In genomic region chr13:101942038-101942437, GRCh38 we compare ENCODE assay signal across 8 cellular contexts.
A peak's percentile ranks its signal among the peaks of the same experiment; 100 is the strongest.
DNase-seq lines count a peak whose midpoint lies in the region; ATAC-seq and TF ChIP-seq lines count a peak whose summit lies in the region.

No MANE protein-coding gene starts in this region.

- H3F3A ChIP-seq in GM23248 (ENCODE audit: insufficient read depth): no peaks in the 10 kb centered on the region

- no peaks in the 10 kb centered on the region for H3K27me3 Mint-ChIP-seq in WTC11 (ENCODE audit: low read depth)
- no peaks in the 10 kb centered on the region for H3K27me3 Mint-ChIP-seq in activated naive CD4-positive, alpha-beta T cell treated with anti-CD3 and anti-CD28 coated beads, Interleukin-2, amount 10 ng/mL, durations not matched to agents 7 days and 5 days

- 0 to 6% methylated on average over 1 of the region's 1 CpG for WGBS in GM23248 (ENCODE audit: low coverage in 1 of 2, low lambda C conversion rate in 2 of 2, missing lambda C conversion rate in 2 of 2), 2 experiments

- H3K79me2 ChIP-seq in DND-41 (ENCODE audit: insufficient read depth, low read length): no peaks in the 10 kb centered on the region
- no peaks in the 10 kb centered on the region for H3K79me2 ChIP-seq in GM23248 (ENCODE audit: insufficient read depth)

- H4K20me1 ChIP-seq in DND-41 (ENCODE audit: insufficient read depth, low read length): no peaks in the 10 kb centered on the region
- H4K20me1 ChIP-seq in GM23248 (ENCODE audit: insufficient read depth): no peaks in the 10 kb centered on the region

- CTCF ChIA-PET in WTC11 (lab: Charles Lee): interaction anchor here (0.6 to 2.1 kb wide), 6 partner anchors 149 to 614 kb away, joined by 3 to 26 read pairs (median 6); no protein-coding TSS in a partner anchor
- CTCF ChIA-PET in activated naive CD4-positive, alpha-beta T cell treated with anti-CD3 and anti-CD28 coated beads, Interleukin-2, amount 10 ng/mL, durations not matched to agents 7 days and 5 days (lab: Charles Lee): no interaction called here

- H3K9ac ChIP-seq in DND-41 (ENCODE audit: low read depth, low read length) (no peak overlapping the region), GM23248 (no peak overlapping the region)

- H3K27me3 ChIP-seq in DND-41 (ENCODE audit: insufficient read depth, low read length, poor library complexity) (no peaks in the 10 kb centered on the region), GM23248 (replicated peaks; ENCODE audit: insufficient read depth) (peaks cover 12% of the 10 kb centered on the region), upper lobe of right lung (no peaks in the 10 kb centered on the region)

- peak; percentile 74; the same call in 2 of the 3 replicates for ATAC-seq in DND-41 (ENCODE audit: insufficient read depth, low read depth)
- peak; percentile 89 for ATAC-seq in WTC11
- ATAC-seq in upper lobe of right lung: peak; percentile 62
- no peak for ATAC-seq in GM19463 (IDR thresholded peaks at IDR 0.05; ENCODE audit: unreplicated experiment)

- H3K9me3 Mint-ChIP-seq in WTC11: peaks cover 2% of the 10 kb centered on the region
- no peaks in the 10 kb centered on the region for H3K9me3 Mint-ChIP-seq in activated naive CD4-positive, alpha-beta T cell treated with anti-CD3 and anti-CD28 coated beads, Interleukin-2, amount 10 ng/mL, durations not matched to agents 7 days and 5 days

- H3K4me3 Mint-ChIP-seq in WTC11: no peak overlapping the region
- no peak overlapping the region for H3K4me3 Mint-ChIP-seq in activated naive CD4-positive, alpha-beta T cell treated with anti-CD3 and anti-CD28 coated beads, Interleukin-2, amount 10 ng/mL, durations not matched to agents 7 days and 5 days

- no peak overlapping the region for H2AFZ ChIP-seq in DND-41 (ENCODE audit: low read depth, low read length)
- H2AFZ ChIP-seq in GM23248: no peak overlapping the region

- DNase-seq in DND-41 (peak; percentile 31), GM23248 (peak; percentile 59), NCI-H1105 (lab: John Stamatoyannopoulos, UW) (peak; percentile 49), WTC11 (ENCODE audit: low spot score) (peak; percentile 33), iPS-NIHi7 (ENCODE audit: extremely low spot score) (peak; percentile 38), upper lobe of right lung (no peak)
- no peak for DNase-seq in activated naive CD4-positive, alpha-beta T cell treated with anti-CD3 and anti-CD28 coated beads, Interleukin-2, amount 10 ng/mL, durations not matched to agents 7 days and 5 days

- H3K9me2 ChIP-seq in GM23248 (ENCODE audit: insufficient read depth): no peaks in the 10 kb centered on the region

- 0 out of 2 replicates have a peak, but pooled peaks cover 3% of the 10 kb centered on the region for H3K4me1 Mint-ChIP-seq in WTC11
- H3K4me1 Mint-ChIP-seq in activated naive CD4-positive, alpha-beta T cell treated with anti-CD3 and anti-CD28 coated beads, Interleukin-2, amount 10 ng/mL, durations not matched to agents 7 days and 5 days: no peaks in the 10 kb centered on the region

- H3K4me2 ChIP-seq in DND-41 (ENCODE audit: insufficient read depth, low read length): no peak overlapping the region
- H3K4me2 ChIP-seq in GM23248 (ENCODE audit: unreplicated experiment): no peak overlapping the region

- in situ Hi-C loops in GM23248 (cut with MboI): no loop called here

- H3K4me1 ChIP-seq in DND-41 (ENCODE audit: insufficient read depth, low read length) (no peaks in the 10 kb centered on the region), GM23248 (ENCODE audit: insufficient read depth) (no peaks in the 10 kb centered on the region), upper lobe of right lung (peaks cover 13% of the 10 kb centered on the region)

- H3K27ac Mint-ChIP-seq in WTC11: no peak overlapping the region
- H3K27ac Mint-ChIP-seq in activated naive CD4-positive, alpha-beta T cell treated with anti-CD3 and anti-CD28 coated beads, Interleukin-2, amount 10 ng/mL, durations not matched to agents 7 days and 5 days: no peak overlapping the region

- no peak overlapping the region for H3K27ac ChIP-seq in DND-41 (ENCODE audit: low read length)
- H3K27ac ChIP-seq in GM23248: no peak overlapping the region
- no peak overlapping the region for H3K27ac ChIP-seq in upper lobe of right lung

- TF ChIP-seq CTCF in DND-41 (IDR thresholded peaks at IDR 0.05; ENCODE audit: borderline replicate concordance, extremely low read depth, low read length, poor library complexity, severe bottlenecking) (peak; percentile 74), WTC11 (IDR thresholded peaks at IDR 0.05) (0 out of 2 replicates have a peak, but pooled peaks have one; percentile 33), upper lobe of right lung (IDR thresholded peaks at IDR 0.05) (peak; percentile 59)

- H3K4me3 ChIP-seq in DND-41 (ENCODE audit: low read depth in 1 of 2, low read length in 2 of 2) (no peak overlapping the region), GM23248 (no peak overlapping the region), upper lobe of right lung (no peak overlapping the region)

- no peaks in the 10 kb centered on the region for H3K36me3 Mint-ChIP-seq in WTC11
- H3K36me3 Mint-ChIP-seq in activated naive CD4-positive, alpha-beta T cell treated with anti-CD3 and anti-CD28 coated beads, Interleukin-2, amount 10 ng/mL, durations not matched to agents 7 days and 5 days: no peaks in the 10 kb centered on the region

- no peaks in the 10 kb centered on the region for H3K9me3 ChIP-seq in DND-41 (ENCODE audit: insufficient read depth, low read length, severe bottlenecking)
- no peaks in the 10 kb centered on the region for H3K9me3 ChIP-seq in GM23248 (ENCODE audit: low read depth)
- H3K9me3 ChIP-seq in upper lobe of right lung: no peaks in the 10 kb centered on the region

- H3K36me3 ChIP-seq in DND-41 (ENCODE audit: insufficient read depth, low read length): no peaks in the 10 kb centered on the region
- H3K36me3 ChIP-seq in GM23248 (ENCODE audit: low read depth): no peaks in the 10 kb centered on the region
- H3K36me3 ChIP-seq in upper lobe of right lung: no peaks in the 10 kb centered on the region

- intact Hi-C loops in upper lobe of right lung (cut with DNase I): no loop called here

- POLR2A ChIA-PET in WTC11 (lab: Charles Lee): no interaction called here

TF ChIP-seq in WTC11, 78 proteins besides CTCF, POLR2A, EP300 and RAD21:
- no peak for TF ChIP-seq ZNF219 (CRISPR knock-in tag; IDR thresholded peaks at IDR 0.05; ENCODE audit: borderline replicate concordance)

Comparison
In these comparisons a context has a peak if more than half of its experiments do, and no peak if none do; other contexts are left out.
1. DNase-seq: peak in DND-41 (single experiment), GM23248 (single experiment), NCI-H1105 (single experiment), WTC11 (single experiment) and iPS-NIHi7 (single experiment); none in upper lobe of right lung (single experiment) and activated naive CD4-positive, alpha-beta T cell treated with anti-CD3 and anti-CD28 coated beads, Interleukin-2, amount 10 ng/mL, durations not matched to agents 7 days and 5 days (single experiment).
2. Peak in every context shown above with its lines, with median percentiles within 50 percentile points of each other: CTCF ChIP-seq.